1 cellular context compared by ENCODE assay signal in genomic region chr15:65231306-65231705, GRCh38.
TF ChIP-seq lines count a peak whose summit lies in the region.

No MANE protein-coding gene starts in this region.

TF ChIP-seq in K562, 482 proteins besides CTCF, POLR2A, EP300 and RAD21 (continued from another document):
- TF ChIP-seq, protein P1, sequence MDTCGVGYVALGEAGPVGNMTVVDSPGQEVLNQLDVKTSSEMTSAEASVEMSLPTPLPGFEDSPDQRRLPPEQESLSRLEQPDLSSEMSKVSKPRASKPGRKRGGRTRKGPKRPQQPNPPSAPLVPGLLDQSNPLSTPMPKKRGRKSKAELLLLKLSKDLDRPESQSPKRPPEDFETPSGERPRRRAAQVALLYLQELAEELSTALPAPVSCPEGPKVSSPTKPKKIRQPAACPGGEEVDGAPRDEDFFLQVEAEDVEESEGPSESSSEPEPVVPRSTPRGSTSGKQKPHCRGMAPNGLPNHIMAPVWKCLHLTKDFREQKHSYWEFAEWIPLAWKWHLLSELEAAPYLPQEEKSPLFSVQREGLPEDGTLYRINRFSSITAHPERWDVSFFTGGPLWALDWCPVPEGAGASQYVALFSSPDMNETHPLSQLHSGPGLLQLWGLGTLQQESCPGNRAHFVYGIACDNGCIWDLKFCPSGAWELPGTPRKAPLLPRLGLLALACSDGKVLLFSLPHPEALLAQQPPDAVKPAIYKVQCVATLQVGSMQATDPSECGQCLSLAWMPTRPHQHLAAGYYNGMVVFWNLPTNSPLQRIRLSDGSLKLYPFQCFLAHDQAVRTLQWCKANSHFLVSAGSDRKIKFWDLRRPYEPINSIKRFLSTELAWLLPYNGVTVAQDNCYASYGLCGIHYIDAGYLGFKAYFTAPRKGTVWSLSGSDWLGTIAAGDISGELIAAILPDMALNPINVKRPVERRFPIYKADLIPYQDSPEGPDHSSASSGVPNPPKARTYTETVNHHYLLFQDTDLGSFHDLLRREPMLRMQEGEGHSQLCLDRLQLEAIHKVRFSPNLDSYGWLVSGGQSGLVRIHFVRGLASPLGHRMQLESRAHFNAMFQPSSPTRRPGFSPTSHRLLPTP (IDR thresholded peaks at IDR 0.05; ENCODE audit: borderline replicate concordance, extremely low read depth, insufficient read length) = no peak
- TF ChIP-seq BCL6 (CRISPR knock-in tag; IDR thresholded peaks at IDR 0.05) (no peak), ZFP30 (CRISPR knock-in tag; IDR thresholded peaks at IDR 0.05; ENCODE audit: borderline replicate concordance) (no peak), POLR2B (IDR thresholded peaks at IDR 0.05; ENCODE audit: low read depth, partially characterized antibody) (no peak), SREBF1 (IDR thresholded peaks at IDR 0.05; ENCODE audit: borderline replicate concordance, low read depth, low read length) (no peak), SMARCA4 (IDR thresholded peaks at IDR 0.05) (peak; percentile 49), ZNF444 (CRISPR knock-in tag; IDR thresholded peaks at IDR 0.05) (no peak)
- TF ChIP-seq, protein P2, sequence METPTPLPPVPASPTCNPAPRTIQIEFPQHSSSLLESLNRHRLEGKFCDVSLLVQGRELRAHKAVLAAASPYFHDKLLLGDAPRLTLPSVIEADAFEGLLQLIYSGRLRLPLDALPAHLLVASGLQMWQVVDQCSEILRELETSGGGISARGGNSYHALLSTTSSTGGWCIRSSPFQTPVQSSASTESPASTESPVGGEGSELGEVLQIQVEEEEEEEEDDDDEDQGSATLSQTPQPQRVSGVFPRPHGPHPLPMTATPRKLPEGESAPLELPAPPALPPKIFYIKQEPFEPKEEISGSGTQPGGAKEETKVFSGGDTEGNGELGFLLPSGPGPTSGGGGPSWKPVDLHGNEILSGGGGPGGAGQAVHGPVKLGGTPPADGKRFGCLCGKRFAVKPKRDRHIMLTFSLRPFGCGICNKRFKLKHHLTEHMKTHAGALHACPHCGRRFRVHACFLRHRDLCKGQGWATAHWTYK (CRISPR knock-in tag; IDR thresholded peaks at IDR 0.05) = no peak
